19 cellular contexts compared by ENCODE assay signal in the genomic region with DNA sequence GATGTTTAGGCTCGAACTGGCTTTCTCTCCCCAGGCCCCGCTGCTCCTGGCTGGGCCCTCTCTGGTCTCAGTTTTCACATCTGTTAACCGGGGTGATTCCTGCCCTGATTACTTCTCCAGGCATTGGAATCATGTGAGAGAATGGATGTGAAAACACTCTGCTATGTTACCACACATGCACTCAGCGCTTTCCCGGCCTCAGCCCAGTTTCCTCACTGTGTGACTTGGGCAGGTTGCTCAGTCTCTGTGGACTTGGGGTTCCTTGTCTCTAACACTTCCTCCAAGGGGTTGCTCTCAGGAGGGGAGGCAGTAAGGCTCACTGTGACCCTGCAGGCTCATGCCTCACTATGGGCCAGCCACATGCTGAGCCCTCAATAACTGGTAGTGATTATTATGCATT.
"Had no signal": no experiment of that assay in that cellular context is flagged by ENCODE, and none has a peak within 500 bp of the region (broad histone marks: within the 10 kb centered on the region; RNA-seq: fewer than 3 reads in every experiment).

No MANE protein-coding gene starts in this region.

- ATAC-seq: gastrocnemius medialis had no signal

- H3K36me3 ChIP-seq: breast epithelium, esophagus muscularis mucosa, gastrocnemius medialis, tibial artery, WERI-Rb-1 had no signal

- H3K27me3 ChIP-seq: breast epithelium, dorsolateral prefrontal cortex, esophagus muscularis mucosa, gastrocnemius medialis, tibial artery had no signal

- H3K27ac Mint-ChIP-seq: activated naive CD8-positive, alpha-beta T cell treated with anti-CD3 and anti-CD28 coated beads for 36 hours; naive B cell; progenitor cell of endocrine pancreas had no signal

- H3K4me3 ChIP-seq: breast epithelium, dorsolateral prefrontal cortex, esophagus muscularis mucosa, gastrocnemius medialis, tibial artery had no signal

- DNase-seq: activated CD4-positive, alpha-beta T cell treated with anti-CD3 and anti-CD28 coated beads for 1 hour; activated naive CD4-positive, alpha-beta T cell treated with Interleukin-2 at 50 U/mL for 16 hours; activated naive CD8-positive, alpha-beta T cell treated with anti-CD3 and anti-CD28 coated beads for 36 hours; activated T-cell treated with anti-CD3 and anti-CD28 coated beads, Interleukin-2, amount 50 U/mL, for 48 hours; amniotic stem cell; gastrocnemius medialis; hippocampal formation; mesendoderm; naive B cell; stimulated activated CD4-positive, alpha-beta T cell treated with anti-CD3 and anti-CD28 coated beads, Interleukin-4, amount 100 ng/mL, for 24 hours; stimulated activated naive CD4-positive, alpha-beta T cell treated with Interleukin-2 at 50 U/mL for 16 hours; T-helper 1 cell; tibial artery; WERI-Rb-1 had no signal

- H3K9me3 ChIP-seq: breast epithelium, esophagus muscularis mucosa, gastrocnemius medialis, tibial artery had no signal

- H3K4me1 Mint-ChIP-seq: activated naive CD8-positive, alpha-beta T cell treated with anti-CD3 and anti-CD28 coated beads for 36 hours; central memory CD8-positive, alpha-beta T cell; naive B cell had no signal

- H3K4me1 ChIP-seq: breast epithelium, esophagus muscularis mucosa, gastrocnemius medialis, tibial artery had no signal

- H3K27ac ChIP-seq: breast epithelium, dorsolateral prefrontal cortex, esophagus muscularis mucosa, gastrocnemius medialis, tibial artery, WERI-Rb-1 had no signal

- H3K9me3 Mint-ChIP-seq: activated naive CD8-positive, alpha-beta T cell treated with anti-CD3 and anti-CD28 coated beads for 36 hours; central memory CD8-positive, alpha-beta T cell had no signal

- H3K36me3 Mint-ChIP-seq: activated naive CD8-positive, alpha-beta T cell treated with anti-CD3 and anti-CD28 coated beads for 36 hours had no signal

- H3K4me3 Mint-ChIP-seq: activated naive CD8-positive, alpha-beta T cell treated with anti-CD3 and anti-CD28 coated beads for 36 hours; central memory CD8-positive, alpha-beta T cell; naive B cell had no signal

- H3K27me3 Mint-ChIP-seq: activated naive CD8-positive, alpha-beta T cell treated with anti-CD3 and anti-CD28 coated beads for 36 hours; central memory CD8-positive, alpha-beta T cell had no signal
